1 cellular context compared by ENCODE assay signal in the genomic region with DNA sequence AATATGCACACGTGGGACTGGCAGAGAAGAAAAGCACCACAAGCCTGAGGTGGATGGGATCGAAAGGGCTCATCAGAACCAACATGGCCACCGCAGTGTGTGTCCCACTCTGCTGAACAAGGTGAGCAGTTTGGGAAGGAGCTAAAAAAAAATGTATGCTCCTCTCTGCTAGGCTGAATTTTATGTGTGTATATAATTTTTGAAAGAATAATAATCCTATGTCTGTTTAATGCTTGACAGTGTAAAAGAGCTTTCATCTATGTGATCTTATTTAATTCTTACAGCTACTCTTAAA.
A peak's percentile ranks its signal among the peaks of the same experiment; 100 is the strongest.
TF ChIP-seq lines count a peak whose summit lies in the region.

No MANE protein-coding gene starts in this region.

TF ChIP-seq in HEK293, 187 proteins besides CTCF, POLR2A, EP300 and RAD21 (continued from another document):
- TF ChIP-seq, protein P1, sequence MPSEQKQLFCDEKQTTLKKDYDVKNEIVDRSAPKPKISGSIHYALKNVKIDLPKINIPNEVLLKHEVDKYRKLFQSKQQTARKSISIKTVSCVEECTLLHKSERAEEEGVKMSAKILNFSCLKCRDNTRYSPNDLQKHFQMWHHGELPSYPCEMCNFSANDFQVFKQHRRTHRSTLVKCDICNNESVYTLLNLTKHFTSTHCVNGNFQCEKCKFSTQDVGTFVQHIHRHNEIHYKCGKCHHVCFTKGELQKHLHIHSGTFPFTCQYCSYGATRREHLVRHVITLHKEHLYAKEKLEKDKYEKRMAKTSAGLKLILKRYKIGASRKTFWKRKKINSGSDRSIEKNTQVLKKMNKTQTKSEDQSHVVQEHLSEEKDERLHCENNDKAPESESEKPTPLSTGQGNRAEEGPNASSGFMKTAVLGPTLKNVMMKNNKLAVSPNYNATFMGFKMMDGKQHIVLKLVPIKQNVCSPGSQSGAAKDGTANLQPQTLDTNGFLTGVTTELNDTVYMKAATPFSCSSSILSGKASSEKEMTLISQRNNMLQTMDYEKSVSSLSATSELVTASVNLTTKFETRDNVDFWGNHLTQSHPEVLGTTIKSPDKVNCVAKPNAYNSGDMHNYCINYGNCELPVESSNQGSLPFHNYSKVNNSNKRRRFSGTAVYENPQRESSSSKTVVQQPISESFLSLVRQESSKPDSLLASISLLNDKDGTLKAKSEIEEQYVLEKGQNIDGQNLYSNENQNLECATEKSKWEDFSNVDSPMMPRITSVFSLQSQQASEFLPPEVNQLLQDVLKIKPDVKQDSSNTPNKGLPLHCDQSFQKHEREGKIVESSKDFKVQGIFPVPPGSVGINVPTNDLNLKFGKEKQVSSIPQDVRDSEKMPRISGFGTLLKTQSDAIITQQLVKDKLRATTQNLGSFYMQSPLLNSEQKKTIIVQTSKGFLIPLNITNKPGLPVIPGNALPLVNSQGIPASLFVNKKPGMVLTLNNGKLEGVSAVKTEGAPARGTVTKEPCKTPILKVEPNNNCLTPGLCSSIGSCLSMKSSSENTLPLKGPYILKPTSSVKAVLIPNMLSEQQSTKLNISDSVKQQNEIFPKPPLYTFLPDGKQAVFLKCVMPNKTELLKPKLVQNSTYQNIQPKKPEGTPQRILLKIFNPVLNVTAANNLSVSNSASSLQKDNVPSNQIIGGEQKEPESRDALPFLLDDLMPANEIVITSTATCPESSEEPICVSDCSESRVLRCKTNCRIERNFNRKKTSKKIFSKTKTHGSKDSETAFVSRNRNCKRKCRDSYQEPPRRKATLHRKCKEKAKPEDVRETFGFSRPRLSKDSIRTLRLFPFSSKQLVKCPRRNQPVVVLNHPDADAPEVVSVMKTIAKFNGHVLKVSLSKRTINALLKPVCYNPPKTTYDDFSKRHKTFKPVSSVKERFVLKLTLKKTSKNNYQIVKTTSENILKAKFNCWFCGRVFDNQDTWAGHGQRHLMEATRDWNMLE (tag by site-specific recombination; conservative IDR thresholded peaks at IDR 0.05; ENCODE audit: low read depth): no peak
- TF ChIP-seq ZNF202 (tag by site-specific recombination; IDR thresholded peaks at IDR 0.05; ENCODE audit: borderline replicate concordance) (no peak), ZNF10 (tag by site-specific recombination; IDR thresholded peaks at IDR 0.05) (0 out of 2 replicates have a peak, but pooled peaks have one; percentile 12), HOXA7 (CRISPR knock-in tag; IDR thresholded peaks at IDR 0.05; ENCODE audit: borderline replicate concordance) (no peak), ZNF654 (tag by site-specific recombination; IDR thresholded peaks at IDR 0.05; ENCODE audit: low read depth) (no peak), ZNF280C (tag by site-specific recombination; IDR thresholded peaks at IDR 0.05) (no peak), ZNF660 (tag by site-specific recombination; IDR thresholded peaks at IDR 0.05) (0 out of 2 replicates have a peak, but pooled peaks have one; percentile 5), ZNF677 (tag by site-specific recombination; IDR thresholded peaks at IDR 0.05) (no peak), GLIS1 (tag by site-specific recombination; IDR thresholded peaks at IDR 0.05) (no peak), GLI2 (tag by site-specific recombination; IDR thresholded peaks at IDR 0.05; ENCODE audit: borderline replicate concordance, low read depth) (no peak), ZNF184 (tag by site-specific recombination; IDR thresholded peaks at IDR 0.05) (0 out of 2 replicates have a peak, but pooled peaks have one; percentile 20), ZNF48 (tag by site-specific recombination; IDR thresholded peaks at IDR 0.05) (no peak), ZNF174 (tag by site-specific recombination; IDR thresholded peaks at IDR 0.05) (no peak), KLF9 (tag by site-specific recombination; IDR thresholded peaks at IDR 0.05; ENCODE audit: low read depth) (no peak), HIC1 (tag by site-specific recombination; IDR thresholded peaks at IDR 0.05) (no peak), ZNF354C (tag by site-specific recombination; IDR thresholded peaks at IDR 0.05; ENCODE audit: borderline replicate concordance, low read depth) (no peak), TSHZ1 (tag by site-specific recombination; IDR thresholded peaks at IDR 0.05; ENCODE audit: borderline replicate concordance) (no peak)
- TF ChIP-seq, protein P2, sequence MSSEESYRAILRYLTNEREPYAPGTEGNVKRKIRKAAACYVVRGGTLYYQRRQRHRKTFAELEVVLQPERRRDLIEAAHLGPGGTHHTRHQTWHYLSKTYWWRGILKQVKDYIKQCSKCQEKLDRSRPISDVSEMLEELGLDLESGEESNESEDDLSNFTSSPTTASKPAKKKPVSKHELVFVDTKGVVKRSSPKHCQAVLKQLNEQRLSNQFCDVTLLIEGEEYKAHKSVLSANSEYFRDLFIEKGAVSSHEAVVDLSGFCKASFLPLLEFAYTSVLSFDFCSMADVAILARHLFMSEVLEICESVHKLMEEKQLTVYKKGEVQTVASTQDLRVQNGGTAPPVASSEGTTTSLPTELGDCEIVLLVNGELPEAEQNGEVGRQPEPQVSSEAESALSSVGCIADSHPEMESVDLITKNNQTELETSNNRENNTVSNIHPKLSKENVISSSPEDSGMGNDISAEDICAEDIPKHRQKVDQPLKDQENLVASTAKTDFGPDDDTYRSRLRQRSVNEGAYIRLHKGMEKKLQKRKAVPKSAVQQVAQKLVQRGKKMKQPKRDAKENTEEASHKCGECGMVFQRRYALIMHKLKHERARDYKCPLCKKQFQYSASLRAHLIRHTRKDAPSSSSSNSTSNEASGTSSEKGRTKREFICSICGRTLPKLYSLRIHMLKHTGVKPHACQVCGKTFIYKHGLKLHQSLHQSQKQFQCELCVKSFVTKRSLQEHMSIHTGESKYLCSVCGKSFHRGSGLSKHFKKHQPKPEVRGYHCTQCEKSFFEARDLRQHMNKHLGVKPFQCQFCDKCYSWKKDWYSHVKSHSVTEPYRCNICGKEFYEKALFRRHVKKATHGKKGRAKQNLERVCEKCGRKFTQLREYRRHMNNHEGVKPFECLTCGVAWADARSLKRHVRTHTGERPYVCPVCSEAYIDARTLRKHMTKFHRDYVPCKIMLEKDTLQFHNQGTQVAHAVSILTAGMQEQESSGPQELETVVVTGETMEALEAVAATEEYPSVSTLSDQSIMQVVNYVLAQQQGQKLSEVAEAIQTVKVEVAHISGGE (tag by site-specific recombination; conservative IDR thresholded peaks at IDR 0.05; ENCODE audit: low read depth): 0 out of 2 replicates have a peak, but pooled peaks have one; percentile 33
- TF ChIP-seq, protein P3, sequence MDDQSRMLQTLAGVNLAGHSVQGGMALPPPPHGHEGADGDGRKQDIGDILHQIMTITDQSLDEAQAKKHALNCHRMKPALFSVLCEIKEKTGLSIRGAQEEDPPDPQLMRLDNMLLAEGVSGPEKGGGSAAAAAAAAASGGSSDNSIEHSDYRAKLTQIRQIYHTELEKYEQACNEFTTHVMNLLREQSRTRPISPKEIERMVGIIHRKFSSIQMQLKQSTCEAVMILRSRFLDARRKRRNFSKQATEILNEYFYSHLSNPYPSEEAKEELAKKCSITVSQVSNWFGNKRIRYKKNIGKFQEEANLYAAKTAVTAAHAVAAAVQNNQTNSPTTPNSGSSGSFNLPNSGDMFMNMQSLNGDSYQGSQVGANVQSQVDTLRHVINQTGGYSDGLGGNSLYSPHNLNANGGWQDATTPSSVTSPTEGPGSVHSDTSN (CRISPR knock-in tag; IDR thresholded peaks at IDR 0.05): no peak
- TF ChIP-seq, protein P4, sequence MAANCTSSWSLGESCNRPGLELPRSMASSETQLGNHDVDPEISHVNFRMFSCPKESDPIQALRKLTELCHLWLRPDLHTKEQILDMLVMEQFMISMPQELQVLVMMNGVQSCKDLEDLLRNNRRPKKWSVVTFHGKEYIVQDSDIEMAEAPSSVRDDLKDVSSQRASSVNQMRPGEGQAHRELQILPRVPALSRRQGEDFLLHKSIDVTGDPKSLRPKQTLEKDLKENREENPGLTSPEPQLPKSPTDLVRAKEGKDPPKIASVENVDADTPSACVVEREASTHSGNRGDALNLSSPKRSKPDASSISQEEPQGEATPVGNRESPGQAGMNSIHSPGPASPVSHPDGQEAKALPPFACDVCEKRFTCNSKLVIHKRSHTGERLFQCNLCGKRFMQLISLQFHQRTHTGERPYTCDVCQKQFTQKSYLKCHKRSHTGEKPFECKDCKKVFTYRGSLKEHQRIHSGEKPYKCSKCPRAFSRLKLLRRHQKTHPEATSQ (tag by site-specific recombination; IDR thresholded peaks at IDR 0.05): no peak
TF ChIP-seq in HEK293: peak in this region for 5.
